ENCODE assay signal across 18 cellular contexts in genomic region chr1:222641269-222641948, GRCh38. TPM values are rescaled to one million over a fixed set of nuclear protein-coding genes. Genes with fewer than 3 reads are reported as not detected.
A peak's percentile ranks its signal among the peaks of the same experiment; 100 is the strongest.
DNase-seq lines count a peak whose midpoint lies in the region; ATAC-seq, FAIRE-seq and TF ChIP-seq lines count a peak whose summit lies in the region.
"Had no signal": no experiment of that assay in that cellular context is flagged by ENCODE, and none has a peak within 500 bp of the region (broad histone marks: within the 10 kb centered on the region; RNA-seq: fewer than 3 reads in every experiment).

No MANE protein-coding gene starts in this region.

- WGBS in GM23248 (ENCODE audit: low coverage in 1 of 2, low lambda C conversion rate in 2 of 2, missing lambda C conversion rate in 2 of 2), 2 experiments = 69 to 73% methylated on average over 5 of the region's 5 CpGs

- no peaks in the 10 kb centered on the region for H3K27me3 ChIP-seq in GM23248 (replicated peaks; ENCODE audit: insufficient read depth)

- peaks cover 11% of the 10 kb centered on the region; the same call in 1 of the 2 replicates for H3F3A ChIP-seq in GM23248 (ENCODE audit: insufficient read depth)

- peak; percentile 7 for FAIRE-seq in TTC549 (lab: Jason Lieb, UNC)
- FAIRE-seq: GM12892, GM19239, RCC 7860 had no signal

- no peak overlapping the region for H3K9ac ChIP-seq in GM23248

- H3K4me2 ChIP-seq in GM23248 (ENCODE audit: unreplicated experiment) = no peak overlapping the region

- H3K27me3 Mint-ChIP-seq in stimulated activated naive B cell treated with anti-CD40 and anti-IgM and Interleukin-4, amounts not matched to agents 10 μg/mL and 1 μg/mL and 100 μg/mL, for 72 hours = no peaks in the 10 kb centered on the region
- H3K27me3 Mint-ChIP-seq: CD4-positive, CD25-positive, alpha-beta regulatory T cell had no signal

- peaks cover 16 to 24% of the 10 kb centered on the region in 2 donors for H3K36me3 Mint-ChIP-seq in stimulated activated naive B cell treated with anti-CD40 and anti-IgM and Interleukin-4, amounts not matched to agents 10 μg/mL and 1 μg/mL and 100 μg/mL, for 72 hours

- no peak overlapping the region for H3K4me3 ChIP-seq in GM23248

- peaks cover 21% of the 10 kb centered on the region for H3K4me1 ChIP-seq in GM23248 (ENCODE audit: insufficient read depth)

- no peak for ATAC-seq in stimulated activated naive B cell treated with anti-CD40 and anti-IgM and Interleukin-4, amounts not matched to agents 10 μg/mL and 1 μg/mL and 100 μg/mL, for 72 hours (replicated peaks)
- no peak for ATAC-seq in HG03045 (IDR thresholded peaks at IDR 0.05; ENCODE audit: unreplicated experiment)

- no peaks in the 10 kb centered on the region for H3K9me3 Mint-ChIP-seq in stimulated activated naive B cell treated with anti-CD40 and anti-IgM and Interleukin-4, amounts not matched to agents 10 μg/mL and 1 μg/mL and 100 μg/mL, for 72 hours

- TF ChIP-seq CTCF in 22Rv1 (IDR thresholded peaks at IDR 0.05) = no peak

- H3K27ac ChIP-seq in 22Rv1 (peak overlapping the region; percentile 87), GM23248 (no peak overlapping the region)

- H4K20me1 ChIP-seq in GM23248 (ENCODE audit: insufficient read depth) = no peaks in the 10 kb centered on the region

- peaks cover 6 to 19% of the 10 kb centered on the region in 2 donors for H3K4me1 Mint-ChIP-seq in stimulated activated naive B cell treated with anti-CD40 and anti-IgM and Interleukin-4, amounts not matched to agents 10 μg/mL and 1 μg/mL and 100 μg/mL, for 72 hours

- no peaks in the 10 kb centered on the region for H3K9me2 ChIP-seq in GM23248 (ENCODE audit: insufficient read depth)

- peaks cover 10% of the 10 kb centered on the region for H3K36me3 ChIP-seq in GM23248 (ENCODE audit: low read depth)

- H2AFZ ChIP-seq in GM23248 = no peak overlapping the region

- peaks cover 47% of the 10 kb centered on the region for H3K79me2 ChIP-seq in GM23248 (ENCODE audit: insufficient read depth)

- no peak overlapping the region for H3K4me3 Mint-ChIP-seq in stimulated activated naive B cell treated with anti-CD40 and anti-IgM and Interleukin-4, amounts not matched to agents 10 μg/mL and 1 μg/mL and 100 μg/mL, for 72 hours

- H3K27ac Mint-ChIP-seq in stimulated activated naive B cell treated with anti-CD40 and anti-IgM and Interleukin-4, amounts not matched to agents 10 μg/mL and 1 μg/mL and 100 μg/mL, for 72 hours = no peak overlapping the region

- peak; percentile 26 for DNase-seq in GM23248
- peak; percentile 61 for DNase-seq in islet precursor cell
- DNase-seq in stimulated activated naive B cell treated with anti-CD40 and anti-IgM and Interleukin-4, amounts not matched to agents 10 μg/mL and 1 μg/mL and 100 μg/mL, for 72 hours = no peak
- no peak for DNase-seq in activated CD4-positive, alpha-beta T cell treated with anti-CD3 and anti-CD28 coated beads, Interleukin-2, amount 50 U/mL, for 48 hours
- DNase-seq: AML-193; CD4-positive, CD25-positive, alpha-beta regulatory T cell; DMS79 treated with DMSO at 0.1 percent for 48 hours; GDM1; NCI-H187 treated with DMSO at 0.1 percent for 48 hours; NCI-H2171; NCI-H510A; SHP77 had no signal

- no peaks in the 10 kb centered on the region for H3K9me3 ChIP-seq in GM23248 (ENCODE audit: low read depth)

- in situ Hi-C loops in GM23248 (cut with MboI) = loop anchor here (25.0 kb wide), 1 partner anchor 1154 kb away; no protein-coding TSS in a partner anchor

RNA-seq across cellular contexts. Expression of gene MIA3, which starts 23.5 kb away (rescaled TPM):
- total RNA-seq in GM23248 (2014; rRNA removed; shearing (Covaris generic)) = 28.2 and 35.8 TPM in 2 replicates
- polyA plus RNA-seq in GM23248 (2016; fragmentation: Nextera tagmentation; extraction: Ambion mirVana) = 44.5 and 47.5 TPM in 2 replicates

RNA-seq across cellular contexts. Expression of gene TAF1A, which starts 51.7 kb away (rescaled TPM):
- 5.4 and 7.1 TPM in 2 replicates for total RNA-seq in GM23248 (2014; rRNA removed; shearing (Covaris generic))
- 4.3 and 5.6 TPM in 2 replicates for polyA plus RNA-seq in GM23248 (2016; fragmentation: Nextera tagmentation; extraction: Ambion mirVana)

Comparison
In these comparisons a context has a peak if more than half of its experiments do, and no peak if none do; other contexts are left out.
1. DNase-seq: peak in GM23248 (single experiment) and islet precursor cell (single experiment); none in stimulated activated naive B cell treated with anti-CD40 and anti-IgM and Interleukin-4, amounts not matched to agents 10 μg/mL and 1 μg/mL and 100 μg/mL, for 72 hours (single experiment) and activated CD4-positive, alpha-beta T cell treated with anti-CD3 and anti-CD28 coated beads, Interleukin-2, amount 50 U/mL, for 48 hours (0 of 2).